In the genomic region with DNA sequence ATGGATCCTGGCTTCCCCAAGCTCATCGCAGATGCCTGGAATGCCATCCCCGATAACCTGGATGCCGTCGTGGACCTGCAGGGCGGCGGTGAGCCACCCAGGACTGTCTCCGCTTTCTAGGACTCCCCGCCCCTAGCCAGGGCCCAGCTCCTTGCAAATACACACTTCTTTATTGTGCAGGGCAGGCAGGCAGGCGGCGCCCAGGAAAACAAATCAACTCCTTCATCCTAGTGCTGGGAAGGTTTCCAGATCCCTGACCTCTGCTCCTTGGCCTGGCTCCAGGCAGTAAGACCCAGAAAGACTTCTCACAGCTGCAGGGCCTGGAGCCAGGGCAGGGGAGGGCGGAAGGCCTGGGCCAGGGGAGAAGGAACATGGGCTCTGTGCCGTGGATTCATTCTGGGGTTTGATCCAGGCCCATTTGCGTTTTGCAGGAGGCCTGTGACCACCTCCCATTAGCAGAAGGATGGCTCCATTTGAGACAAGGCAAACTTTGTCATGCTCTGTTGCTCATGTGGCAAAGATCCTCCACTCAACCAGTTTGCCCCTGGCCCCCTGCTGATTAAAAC, we compare ENCODE assay signal across 8 cellular contexts. TPM values are rescaled to one million over a fixed set of nuclear protein-coding genes. Genes with fewer than 3 reads are reported as not detected.
A peak's percentile ranks its signal among the peaks of the same experiment; 100 is the strongest.
DNase-seq lines count a peak whose midpoint lies in the region; ATAC-seq and TF ChIP-seq lines count a peak whose summit lies in the region.

No MANE protein-coding gene starts in this region.

- peak; percentile 80 for ATAC-seq in omental fat pad (ENCODE audit: low FRiP score)
- no peak for ATAC-seq in GM21737 (IDR thresholded peaks at IDR 0.05; ENCODE audit: unreplicated experiment)

- POLR2A ChIA-PET in PC-9 (lab: Charles Lee; ENCODE audit: unreplicated experiment): interaction anchor here (0.5 to 0.6 kb wide), 3 partner anchors 33 to 167 kb away, joined by 3 to 12 read pairs (median 6); no protein-coding TSS in a partner anchor

- H3F3A ChIP-seq in PC-9 (ENCODE audit: insufficient read depth, low read depth): peaks cover 47% of the 10 kb centered on the region

- no peaks in the 10 kb centered on the region for H3K79me2 ChIP-seq in PC-9 (ENCODE audit: low read depth)

- CTCF ChIA-PET in PC-9 (lab: Charles Lee): interaction anchor here (0.6 to 3.0 kb wide), 2 partner anchors 31 to 854 kb away, joined by 3 to 18 read pairs; no protein-coding TSS in a partner anchor

- H3K9me2 ChIP-seq in PC-9 (ENCODE audit: insufficient read depth): no peaks in the 10 kb centered on the region

- H4K20me1 ChIP-seq in PC-9 (ENCODE audit: insufficient read depth): no peaks in the 10 kb centered on the region

- H3K36me3 ChIP-seq in PC-9 (ENCODE audit: low read depth) (no peaks in the 10 kb centered on the region), spleen (peaks cover 0 to 38% (median 0%) of the 10 kb centered on the region in 6 donors)

- H3K4me1 ChIP-seq in PC-9 (replicated peaks; ENCODE audit: insufficient read depth): peaks cover 58% of the 10 kb centered on the region
- peaks cover 0 to 47% (median 22%) of the 10 kb centered on the region in 6 donors for H3K4me1 ChIP-seq in spleen

- no TSS peak for BruUV-seq in PC-9 (replicated peaks; lab: Mats Ljungman, UMichigan)

- no peak for TF ChIP-seq POLR2A in spleen (IDR thresholded peaks at IDR 0.05)

- intact Hi-C loops in PC-9 (cut with micrococcal nuclease; ENCODE audit: unreplicated experiment): loop anchor here (5.0 kb wide), 1 partner anchor 869 kb away; no protein-coding TSS in a partner anchor
- intact Hi-C loops in spleen (cut with DNase I; ENCODE audit: low total_unique reads): no loop called here

- no peaks in the 10 kb centered on the region for H3K27me3 ChIP-seq in PC-9 (ENCODE audit: insufficient read depth, low read depth)
- H3K27me3 ChIP-seq in spleen (replicated peaks in 1 of 7): peaks cover 0 to 13% (median 0%) of the 10 kb centered on the region in 7 donors

- 0 out of 2 replicates have a peak overlapping the region, but pooled peaks have one; percentile 18 for H2AFZ ChIP-seq in PC-9

- 76 to 81% (median 79%) methylated on average over 11 to 13 of the region's 13 CpGs for WGBS in spleen, 5 donors

- peak overlapping the region; percentile 69 for H3K27ac ChIP-seq in PC-9
- peak overlapping the region in 2 of 8 donors; percentile 26 to 37 for H3K27ac ChIP-seq in spleen

- H3K9me3 ChIP-seq in PC-9 (ENCODE audit: insufficient read depth, low read depth): no peaks in the 10 kb centered on the region
- no peaks in the 10 kb centered on the region for H3K9me3 ChIP-seq in spleen

- DNase-seq in EL: peak; percentile 87
- DNase-seq in PC-9: peak; percentile 78 to 87
- DNase-seq in fibroblast of pulmonary artery (ENCODE audit: low read depth): peak; percentile 97
- no peak for DNase-seq in omental fat pad (ENCODE audit: low spot score)
- no peak for DNase-seq in spleen
- no peak for DNase-seq in T1000 (lab: John Stamatoyannopoulos, UW)
- DNase-seq in central memory CD4-positive, alpha-beta T cell: no peak

- peak overlapping the region; percentile 63 for H3K4me2 ChIP-seq in PC-9

- H3K4me3 ChIP-seq in PC-9 (no peak overlapping the region), fibroblast of pulmonary artery (replicated peaks; ENCODE audit: low read depth, low read length) (no peak overlapping the region), spleen (no peak overlapping the region)

- TF ChIP-seq CTCF in PC-9 (conservative IDR thresholded peaks at IDR 0.05): no peak
- TF ChIP-seq CTCF in fibroblast of pulmonary artery (IDR thresholded peaks at IDR 0.05; ENCODE audit: low read length, missing control alignments): peak; percentile 20
- no peak for TF ChIP-seq CTCF in omental fat pad (IDR thresholded peaks at IDR 0.05)
- TF ChIP-seq CTCF in spleen (IDR thresholded peaks at IDR 0.05 in 8 of 11, conservative IDR thresholded peaks at IDR 0.05 in 3 of 11): no peak

RNA-seq across cellular contexts. Expression of gene LPCAT2, which starts 6.0 kb away (rescaled TPM):
- total RNA-seq in PC-9 (2021) (87.7 and 92.6 TPM in 2 replicates), omental fat pad (10 to 100 TPM in 3 of 4 donors, 1 to 10 TPM in 1; 9.6 to 20.5 (median 15.9) TPM), spleen (10 to 100 TPM; 28.7 to 44.3 (median 41.7) TPM)
- 1 to 10 TPM; 3.4 to 5.3 (median 4.8) TPM for polyA plus RNA-seq in spleen

RNA-seq across cellular contexts. Expression of gene MMP2, which starts 23.9 kb away (rescaled TPM):
- total RNA-seq in PC-9 (2021) (0.50 and 1.6 TPM in 2 replicates), omental fat pad (100 to 1,000 TPM; 217 to 549 (median 381) TPM), spleen (100 to 1,000 TPM in 4 of 7 donors, 10 to 100 TPM in 3; 38.3 to 162 (median 102) TPM)
- 10 to 100 TPM in 2 of 3 donors, 1 to 10 TPM in 1; 5.0 to 19.1 (median 10.5) TPM for polyA plus RNA-seq in spleen

Comparison
In these comparisons a context has a peak if more than half of its experiments do, and no peak if none do; other contexts are left out.
1. DNase-seq: peak in EL (single experiment), PC-9 (2 of 2) and fibroblast of pulmonary artery (single experiment); none in omental fat pad (single experiment), spleen (single experiment), T1000 (single experiment) and central memory CD4-positive, alpha-beta T cell (single experiment).
2. RNA of gene MMP2, which starts 23.9 kb away (total RNA-seq): 217 to 549 TPM in omental fat pad and 38.3 to 162 TPM in spleen; 0.50 to 1.6 TPM in PC-9; every median in the first group is over 10 times any median in the second.